Comparison of ENCODE assay signal across 24 cellular contexts in the genomic region with DNA sequence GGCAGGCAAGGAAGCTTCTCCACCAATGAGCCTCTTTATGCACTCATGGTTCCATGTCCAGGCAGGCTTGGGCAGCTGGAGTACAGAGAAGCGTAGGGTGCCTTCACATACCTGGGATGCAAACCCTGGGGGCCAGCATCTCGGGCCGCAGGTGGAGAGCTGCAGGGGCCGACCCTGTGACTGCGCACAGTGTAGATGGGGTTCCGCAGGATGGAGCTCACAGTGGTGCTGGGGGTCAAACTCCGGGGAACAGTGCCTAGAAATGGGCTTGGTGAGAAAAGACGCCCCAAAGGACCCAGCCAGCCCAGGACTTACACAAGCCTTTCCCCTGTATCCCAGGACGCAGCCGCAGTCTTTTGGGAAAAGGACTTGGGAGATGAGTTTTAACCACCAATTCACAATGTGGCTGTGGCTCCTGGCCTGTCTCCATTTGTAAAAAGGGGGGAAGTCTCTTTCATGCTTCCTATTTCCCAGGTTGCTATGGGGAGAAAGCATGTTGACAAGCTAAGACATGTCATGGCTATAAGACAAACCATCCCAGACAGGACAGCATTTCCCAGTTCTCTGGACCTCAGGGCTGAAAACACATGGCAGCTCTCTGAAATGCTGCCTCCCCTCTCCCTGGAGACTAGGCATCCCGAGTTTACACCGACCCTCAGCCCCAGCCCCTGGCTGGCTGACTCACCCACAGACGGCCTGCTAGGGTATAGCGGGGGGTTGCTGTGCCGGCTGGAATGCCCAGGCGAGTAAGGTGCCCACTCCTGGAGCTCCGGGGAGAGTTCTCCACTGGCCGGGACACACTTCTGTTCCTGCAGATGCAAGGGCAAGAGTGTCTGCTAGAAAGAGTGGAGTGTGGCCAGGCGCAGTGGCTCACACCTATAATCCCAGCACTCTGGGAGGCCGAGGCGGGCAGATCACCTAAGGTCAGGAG.
A peak's percentile ranks its signal among the peaks of the same experiment; 100 is the strongest.
DNase-seq lines count a peak whose midpoint lies in the region; ATAC-seq, FAIRE-seq and TF ChIP-seq lines count a peak whose summit lies in the region.
"Had no signal": no experiment of that assay in that cellular context is flagged by ENCODE, and none has a peak within 500 bp of the region (broad histone marks: within the 10 kb centered on the region; RNA-seq: fewer than 3 reads in every experiment).

No MANE protein-coding gene starts in this region.

- CTCF ChIA-PET in activated CD4-positive, alpha-beta T cell treated with anti-CD3 and anti-CD28 coated beads for 36 hours (lab: Charles Lee): interaction anchor here (0.6 to 1.1 kb wide), 2 partner anchors 40 to 655 kb away, joined by 3 read pairs; no protein-coding TSS in a partner anchor

- H3K4me3 ChIP-seq in bronchial epithelial cell (ENCODE audit: low read depth, low read length) (no peak overlapping the region), keratinocyte (ENCODE audit: control insufficient read depth in 2 of 3, extremely low read depth in 1 of 3, insufficient read depth in 2 of 3, low read depth in 1 of 3, low read length in 3 of 3) (peak overlapping the region in 1 of 3 experiments; percentile 38), transverse colon (no peak overlapping the region)
- H3K4me3 ChIP-seq: GM23248, HAP-1, SJSA1 had no signal

- no peak for TF ChIP-seq POLR2A in transverse colon (IDR thresholded peaks at IDR 0.05)

- H3K79me2 ChIP-seq in keratinocyte (ENCODE audit: control insufficient read depth, insufficient read depth, low read length): no peaks in the 10 kb centered on the region

- FAIRE-seq in bronchial epithelial cell (lab: Jason Lieb, UNC) (peak; percentile 89), keratinocyte (lab: Jason Lieb, UNC) (peak; percentile 95), urothelium cell line (lab: Jason Lieb, UNC) (peak; percentile 23)
- FAIRE-seq: GM12891 had no signal

- no peak for TF ChIP-seq EP300 in transverse colon (IDR thresholded peaks at IDR 0.05; ENCODE audit: low read depth)

- H3K27me3 Mint-ChIP-seq in activated CD4-positive, alpha-beta T cell treated with anti-CD3 and anti-CD28 coated beads, Interleukin-2, amount 10 ng/mL, durations not matched to agents 24 days and 14 days: no peaks in the 10 kb centered on the region
- H3K27me3 Mint-ChIP-seq in activated CD4-positive, alpha-beta T cell treated with anti-CD3 and anti-CD28 coated beads for 36 hours: no peaks in the 10 kb centered on the region
- H3K27me3 Mint-ChIP-seq: CD8-positive, alpha-beta memory T cell had no signal

- no peaks in the 10 kb centered on the region for H3K9me3 Mint-ChIP-seq in activated CD4-positive, alpha-beta T cell treated with anti-CD3 and anti-CD28 coated beads, Interleukin-2, amount 10 ng/mL, durations not matched to agents 24 days and 14 days
- no peaks in the 10 kb centered on the region for H3K9me3 Mint-ChIP-seq in activated CD4-positive, alpha-beta T cell treated with anti-CD3 and anti-CD28 coated beads for 36 hours (ENCODE audit: low read depth)
- H3K9me3 Mint-ChIP-seq: CD8-positive, alpha-beta memory T cell had no signal

- POLR2A ChIA-PET in activated CD4-positive, alpha-beta T cell treated with anti-CD3 and anti-CD28 coated beads for 36 hours (lab: Charles Lee): interaction anchor here (0.6 kb wide), 1 partner anchor 1664 kb away, joined by 3 read pairs; no protein-coding TSS in a partner anchor

- peaks cover 9% of the 10 kb centered on the region for H3K4me1 Mint-ChIP-seq in activated CD4-positive, alpha-beta T cell treated with anti-CD3 and anti-CD28 coated beads, Interleukin-2, amount 10 ng/mL, durations not matched to agents 24 days and 14 days
- H3K4me1 Mint-ChIP-seq in activated CD4-positive, alpha-beta T cell treated with anti-CD3 and anti-CD28 coated beads for 36 hours: peaks cover 6% of the 10 kb centered on the region
- H3K4me1 Mint-ChIP-seq: CD8-positive, alpha-beta memory T cell had no signal

- H3K27ac ChIP-seq in keratinocyte (ENCODE audit: control insufficient read depth, insufficient read depth, low read length) (peak overlapping the region; percentile 60), transverse colon (no peak overlapping the region)
- H3K27ac ChIP-seq: C4-2B, GM23248, HL-60, SJSA1 had no signal

- TF ChIP-seq CTCF in bronchial epithelial cell (IDR thresholded peaks at IDR 0.05; ENCODE audit: insufficient read depth, low read length, severe bottlenecking) (no peak), keratinocyte (optimal IDR thresholded peaks at IDR 0.05 in 1 of 3, IDR thresholded peaks at IDR 0.05 in 1 of 3, conservative IDR thresholded peaks at IDR 0.05 in 1 of 3; ENCODE audit: extremely low read depth in 1 of 3, insufficient read depth in 2 of 3, low read length in 3 of 3) (no peak), transverse colon (IDR thresholded peaks at IDR 0.05) (no peak)

- dilution Hi-C loops in keratinocyte (cut with MboI; ENCODE audit: extremely low pct_ligation_motif_present, low sequenced_read_pairs): no loop called here

- no peak for ATAC-seq in activated CD4-positive, alpha-beta T cell treated with anti-CD3 and anti-CD28 coated beads for 36 hours

- DNase-seq in activated CD4-positive, alpha-beta T cell treated with anti-CD3 and anti-CD28 coated beads, Interleukin-2, amount 10 ng/mL, durations not matched to agents 24 days and 14 days: no peak
- no peak for DNase-seq in activated CD4-positive, alpha-beta T cell treated with anti-CD3 and anti-CD28 coated beads for 36 hours
- peak; percentile 86 for DNase-seq in bronchial epithelial cell (ENCODE audit: low read depth)
- no peak for DNase-seq in keratinocyte (ENCODE audit: low read depth, low spot score)
- no peak for DNase-seq in urothelium cell line (ENCODE audit: low spot score)
- no peak for DNase-seq in transverse colon
- DNase-seq in amygdala (lab: John Stamatoyannopoulos, UW): no peak
- no peak for DNase-seq in activated naive CD4-positive, alpha-beta T cell (lab: John Stamatoyannopoulos, UW)
- DNase-seq: 8988T; Calu3; CD8-positive, alpha-beta memory T cell; DMS153; GM23248; KBM-7; NCI-H1092; NCI-H1436; NCI-H2029; NCI-H2227 treated with DMSO at 0.1 percent for 48 hours; NCI-H510A had no signal

- H3K4me3 Mint-ChIP-seq in activated CD4-positive, alpha-beta T cell treated with anti-CD3 and anti-CD28 coated beads, Interleukin-2, amount 10 ng/mL, durations not matched to agents 24 days and 14 days: no peak overlapping the region
- no peak overlapping the region for H3K4me3 Mint-ChIP-seq in activated CD4-positive, alpha-beta T cell treated with anti-CD3 and anti-CD28 coated beads for 36 hours
- H3K4me3 Mint-ChIP-seq: CD8-positive, alpha-beta memory T cell had no signal

- H3K4me2 ChIP-seq in keratinocyte (ENCODE audit: control insufficient read depth, extremely low read depth, insufficient read depth, low read depth, low read length): peak overlapping the region; percentile 43

- WGBS in transverse colon (ENCODE audit: low coverage in 1 of 2), 2 donors: 92 to 100% methylated on average over 5 to 21 of the region's 21 CpGs

- H4K20me1 ChIP-seq in keratinocyte (ENCODE audit: control insufficient read depth, extremely low read depth, insufficient read depth, low read length): no peaks in the 10 kb centered on the region

- intact Hi-C loops in activated CD4-positive, alpha-beta T cell treated with anti-CD3 and anti-CD28 coated beads, Interleukin-2, amount 10 ng/mL, durations not matched to agents 24 days and 14 days (cut with micrococcal nuclease): no loop called here
- intact Hi-C loops in activated CD4-positive, alpha-beta T cell treated with anti-CD3 and anti-CD28 coated beads for 36 hours (cut with DNase I, micrococcal nuclease): no loop called here
- intact Hi-C loops in transverse colon (cut with DNase I; ENCODE audit: low total_unique reads): no loop called here

- no peaks in the 10 kb centered on the region for H3K36me3 Mint-ChIP-seq in activated CD4-positive, alpha-beta T cell treated with anti-CD3 and anti-CD28 coated beads, Interleukin-2, amount 10 ng/mL, durations not matched to agents 24 days and 14 days (ENCODE audit: low read depth)
- H3K36me3 Mint-ChIP-seq in activated CD4-positive, alpha-beta T cell treated with anti-CD3 and anti-CD28 coated beads for 36 hours (ENCODE audit: low read depth): no peaks in the 10 kb centered on the region

- H3K9ac ChIP-seq in keratinocyte (ENCODE audit: control insufficient read depth, extremely low read depth, insufficient read depth, low read length): no peak overlapping the region
- H3K9ac ChIP-seq: GM23248 had no signal

- H3K27me3 ChIP-seq in bronchial epithelial cell (ENCODE audit: control insufficient read depth, insufficient read depth, low read length) (no peaks in the 10 kb centered on the region), keratinocyte (ENCODE audit: control insufficient read depth, extremely low read depth, insufficient read depth, low read length) (no peaks in the 10 kb centered on the region), transverse colon (no peaks in the 10 kb centered on the region)
- H3K27me3 ChIP-seq: SJSA1 had no signal

- H3K36me3 ChIP-seq in bronchial epithelial cell (ENCODE audit: control insufficient read depth, insufficient read depth, low read length): peaks cover 30% of the 10 kb centered on the region
- H3K36me3 ChIP-seq in keratinocyte (ENCODE audit: control insufficient read depth in 2 of 2, extremely low read depth in 1 of 2, insufficient read depth in 2 of 2, low read length in 2 of 2): peaks cover 44 to 50% of the 10 kb centered on the region in 2 experiments
- peaks cover 0 to 39% (median 16%) of the 10 kb centered on the region in 4 donors for H3K36me3 ChIP-seq in transverse colon

- no peaks in the 10 kb centered on the region for H3K9me3 ChIP-seq in keratinocyte (ENCODE audit: control insufficient read depth, low read depth, low read length)
- H3K9me3 ChIP-seq in transverse colon: no peaks in the 10 kb centered on the region
- H3K9me3 ChIP-seq: HAP-1, SJSA1 had no signal

- H3K9me1 ChIP-seq in keratinocyte (ENCODE audit: control insufficient read depth, extremely low read depth, insufficient read depth, low read length): peaks cover 2% of the 10 kb centered on the region

- H3K4me1 ChIP-seq in keratinocyte (ENCODE audit: control insufficient read depth, extremely low read depth, insufficient read depth, low read length): peaks cover 24% of the 10 kb centered on the region
- no peaks in the 10 kb centered on the region for H3K4me1 ChIP-seq in transverse colon
- H3K4me1 ChIP-seq: HAP-1, SJSA1 had no signal

- H2AFZ ChIP-seq in keratinocyte (ENCODE audit: control insufficient read depth, low read length): no peak overlapping the region
- H2AFZ ChIP-seq: GM23248 had no signal

- peak overlapping the region; percentile 59 for H3K27ac Mint-ChIP-seq in activated CD4-positive, alpha-beta T cell treated with anti-CD3 and anti-CD28 coated beads, Interleukin-2, amount 10 ng/mL, durations not matched to agents 24 days and 14 days
- H3K27ac Mint-ChIP-seq in activated CD4-positive, alpha-beta T cell treated with anti-CD3 and anti-CD28 coated beads for 36 hours: no peak overlapping the region

- in situ Hi-C loops in transverse colon (cut with MboI; ENCODE audit: low pct_ligation_motif_present in 1 of 4, low pct_unique_long_range_greater_than_20kb in 1 of 4, low sequenced_read_pairs in 3 of 4): no loop called here
